ENCODE assay signal across 23 cellular contexts in genomic region chr9:112404367-112404979, GRCh38. TPM values are rescaled to one million over a fixed set of nuclear protein-coding genes. Genes with fewer than 3 reads are reported as not detected.
DNase-seq lines count a peak whose midpoint lies in the region; TF ChIP-seq lines count a peak whose summit lies in the region.
"Had no signal": no experiment of that assay in that cellular context is flagged by ENCODE, and none has a peak within 500 bp of the region (broad histone marks: within the 10 kb centered on the region; RNA-seq: fewer than 3 reads in every experiment).

No MANE protein-coding gene starts in this region.

- H4K20me1 ChIP-seq in Karpas-422 (ENCODE audit: insufficient read depth, low read depth, low read length): no peaks in the 10 kb centered on the region

- H3K4me3 Mint-ChIP-seq in nephron (no peak overlapping the region), HFFc6 (no peak overlapping the region)
- H3K4me3 Mint-ChIP-seq: CD8-positive, alpha-beta T cell; central memory CD8-positive, alpha-beta T cell had no signal

- no peaks in the 10 kb centered on the region for H3K4me1 ChIP-seq in HEK293 (ENCODE audit: control insufficient read depth, insufficient read depth, low read length)
- H3K4me1 ChIP-seq in Karpas-422 (ENCODE audit: low read length): no peaks in the 10 kb centered on the region

- no peaks in the 10 kb centered on the region for H3K27me3 ChIP-seq in Karpas-422 (ENCODE audit: low read length)
- H3K27me3 ChIP-seq: hepatocyte had no signal

- CTCF ChIA-PET in HEK293 (lab: Yijun Ruan, JAX): no interaction called here

- POLR2A ChIA-PET in HEK293 (lab: Yijun Ruan, JAX): no interaction called here

- H3K79me2 ChIP-seq in Karpas-422 (ENCODE audit: low read length): peaks cover 24% of the 10 kb centered on the region; the same call in 1 of the 2 replicates

- no peaks in the 10 kb centered on the region for H3K9me2 ChIP-seq in Karpas-422 (replicated peaks; ENCODE audit: insufficient read depth, low read length)

- H3K36me3 Mint-ChIP-seq in nephron (ENCODE audit: low read depth) (peaks cover 71% of the 10 kb centered on the region), HFFc6 (ENCODE audit: low read depth) (peaks cover 23% of the 10 kb centered on the region)

- H3K27me3 Mint-ChIP-seq in nephron (ENCODE audit: low read depth) (no peaks in the 10 kb centered on the region), HFFc6 (ENCODE audit: insufficient read depth) (no peaks in the 10 kb centered on the region; the same call in 1 of the 2 replicates)
- H3K27me3 Mint-ChIP-seq: central memory CD8-positive, alpha-beta T cell had no signal

- H3K9me3 ChIP-seq in HEK293 (ENCODE audit: control insufficient read depth, insufficient read depth, low read depth, low read length): no peaks in the 10 kb centered on the region
- H3K9me3 ChIP-seq in Karpas-422 (ENCODE audit: low read length): no peaks in the 10 kb centered on the region

- no peak overlapping the region for H3K4me2 ChIP-seq in Karpas-422 (ENCODE audit: low read depth, low read length, poor library complexity, severe bottlenecking)
- H3K4me2 ChIP-seq: hepatocyte had no signal

- H3K27ac Mint-ChIP-seq in nephron (peak overlapping the region; percentile 1 to 41 (median 17)), HFFc6 (no peak overlapping the region)
- H3K27ac Mint-ChIP-seq: CD8-positive, alpha-beta T cell had no signal

- no peak overlapping the region for H3K4me3 ChIP-seq in AG10803 (ENCODE audit: low read length)
- no peak overlapping the region for H3K4me3 ChIP-seq in HEK293 (ENCODE audit: low read depth, low read length)
- no peak overlapping the region for H3K4me3 ChIP-seq in choroid plexus epithelial cell (ENCODE audit: low read depth, low read length)
- no peak overlapping the region for H3K4me3 ChIP-seq in Karpas-422 (ENCODE audit: low read length)
- H3K4me3 ChIP-seq: hepatocyte had no signal

- H3K36me3 ChIP-seq in HEK293 (ENCODE audit: control insufficient read depth in 2 of 2, insufficient read depth in 1 of 2, low read length in 2 of 2) (peaks cover 2 to 24% of the 10 kb centered on the region in 2 experiments), Karpas-422 (ENCODE audit: insufficient read depth, low read length) (0 out of 2 replicates have a peak, but pooled peaks cover 3% of the 10 kb centered on the region)

- peak; percentile 72 for DNase-seq in AG10803 (ENCODE audit: low read depth)
- DNase-seq in choroid plexus epithelial cell (ENCODE audit: low read depth): peak; percentile 72
- no peak for DNase-seq in dermis blood vessel endothelial cell
- DNase-seq in NCI-H526 treated with DMSO at 0.1 percent for 48 hours (lab: John Stamatoyannopoulos, UW): no peak
- DNase-seq in Karpas-422: no peak
- DNase-seq in HFFc6: no peak
- DNase-seq: activated CD4-positive, alpha-beta T cell treated with anti-CD3 and anti-CD28 coated beads, Interleukin-2, amount 50 U/mL, for 1 hour; activated CD8-positive, alpha-beta memory T cell treated with anti-CD3 and anti-CD28 coated beads, Interleukin-2, amount 50 U/mL, for 48 hours; activated gamma-delta T cell; amniotic stem cell; CD8-positive, alpha-beta T cell; effector memory CD4-positive, alpha-beta T cell; GOT3; Kasumi-1; kidney glomerular epithelial cell; NCI-H1092; SHP77; stimulated activated CD4-positive, alpha-beta T cell treated with anti-CD3 and anti-CD28 coated beads, Interleukin-12 subunit alpha, Interleukin-12 subunit beta, amount 100 ng/mL, for 4 hours; substantia nigra had no signal

- H3K9me3 Mint-ChIP-seq in nephron: peaks cover 3% of the 10 kb centered on the region
- H3K9me3 Mint-ChIP-seq in HFFc6: no peaks in the 10 kb centered on the region
- H3K9me3 Mint-ChIP-seq: CD8-positive, alpha-beta T cell; central memory CD8-positive, alpha-beta T cell had no signal

- H3K4me1 Mint-ChIP-seq in nephron (peaks cover 7% of the 10 kb centered on the region), HFFc6 (ENCODE audit: low read depth) (peaks cover 9% of the 10 kb centered on the region)

- no peak overlapping the region for H3K9ac ChIP-seq in Karpas-422 (ENCODE audit: low read length)

- H3K27ac ChIP-seq in HEK293 (ENCODE audit: extremely low read depth, low read depth, low read length) (no peak overlapping the region), Karpas-422 (ENCODE audit: low read length) (no peak overlapping the region)
- H3K27ac ChIP-seq: hepatocyte had no signal

- TF ChIP-seq CTCF in AG10803 (conservative IDR thresholded peaks at IDR 0.05; ENCODE audit: low read length): no peak
- TF ChIP-seq CTCF in HEK293 (tag by site-specific recombination; IDR thresholded peaks at IDR 0.05): no peak
- no peak for TF ChIP-seq CTCF in choroid plexus epithelial cell (conservative IDR thresholded peaks at IDR 0.05; ENCODE audit: low read depth, low read length)
- TF ChIP-seq CTCF in nephron (IDR thresholded peaks at IDR 0.05; ENCODE audit: unreplicated experiment in 3 of 3): no peak
- no peak for TF ChIP-seq CTCF in HFFc6 (IDR thresholded peaks at IDR 0.05)

- H2AFZ ChIP-seq in Karpas-422 (ENCODE audit: low read length): no peak overlapping the region
- H2AFZ ChIP-seq: hepatocyte had no signal

TF ChIP-seq in HEK293, 187 proteins besides CTCF, POLR2A, EP300 and RAD21 (continues in another document):
- TF ChIP-seq MZF1 (tag by site-specific recombination; IDR thresholded peaks at IDR 0.05; ENCODE audit: borderline replicate concordance): no peak
- peak; percentile 72 for TF ChIP-seq PRDM6 (tag by site-specific recombination; IDR thresholded peaks at IDR 0.05)
- TF ChIP-seq PRDM4 (tag by site-specific recombination; IDR thresholded peaks at IDR 0.05): no peak

RNA-seq across cellular contexts. Expression of gene HSDL2, which starts 24.6 kb away (rescaled TPM):
- total RNA-seq in dermis blood vessel endothelial cell: 23.5 and 31.8 TPM in 2 replicates
- 18.4 and 47.3 TPM in 2 replicates for total RNA-seq in Karpas-422 (2014; rRNA removed; shearing (Covaris generic); ENCODE audit: low replicate concordance)
- 10 to 100 TPM; 31.7 to 38.6 (median 33.5) TPM for total RNA-seq in HFFc6 (2021; fragmentation: NEBNext Ultra II Directional; extraction: Animal tissue kit (Norgen Biotek cat#: 25700))

Comparison
In these comparisons a context has a peak if more than half of its experiments do, and no peak if none do; other contexts are left out.
1. DNase-seq: peak in AG10803 (single experiment) and choroid plexus epithelial cell (single experiment); none in dermis blood vessel endothelial cell (single experiment), NCI-H526 treated with DMSO at 0.1 percent for 48 hours (single experiment), Karpas-422 (single experiment) and HFFc6 (single experiment).